ENCODE assay signal across 8 cellular contexts in genomic region chr16:67843343-67843765, GRCh38. TPM values are rescaled to one million over a fixed set of nuclear protein-coding genes. Genes with fewer than 3 reads are reported as not detected.
DNase-seq lines count a peak whose midpoint lies in the region; ATAC-seq and TF ChIP-seq lines count a peak whose summit lies in the region.

No MANE protein-coding gene starts in this region.

- intact Hi-C loops in right cardiac atrium (cut with DNase I) (no loop called here), posterior cingulate gyrus (cut with DNase I) (loop anchor here (10.0 kb wide), 3 partner anchors 51 to 319 kb away; partner anchors contain the start of genes ACD, C16orf86, ENKD1 and PARD6A)

- POLR2A ChIA-PET in WTC11 (lab: Charles Lee), result interaction anchor here (1.5 kb wide), 1 partner anchor 27 kb away, joined by 4 read pairs; no protein-coding TSS in a partner anchor

- DNase-seq in DMS53 (lab: John Stamatoyannopoulos, UW), result peak; percentile 74
- DNase-seq in DMS53 treated with DMSO at 0.1 percent for 48 hours (lab: John Stamatoyannopoulos, UW; ENCODE audit: unreplicated experiment), result no peak
- no peak for DNase-seq in WTC11 (ENCODE audit: low spot score)
- peak in 1 of 3 donors; percentile 62 for DNase-seq in right cardiac atrium
- DNase-seq in posterior cingulate gyrus, result no peak
- DNase-seq in activated CD8-positive, alpha-beta memory T cell treated with anti-CD3 and anti-CD28 coated beads for 24 hours, result no peak

- H3K9me3 Mint-ChIP-seq in WTC11, result no peaks in the 10 kb centered on the region
- H3K9me3 Mint-ChIP-seq in stimulated activated memory B cell treated with anti-CD40 and anti-IgM and Interleukin-4, amounts not matched to agents 10 μg/mL and 1 μg/mL and 100 μg/mL, for 72 hours, result no peaks in the 10 kb centered on the region

- peaks cover 12% of the 10 kb centered on the region for H3K4me1 ChIP-seq in right cardiac atrium (ENCODE audit: control insufficient read depth, insufficient read depth, low read length)

- H3K4me1 Mint-ChIP-seq in WTC11, result peaks cover 48% of the 10 kb centered on the region
- peaks cover 46% of the 10 kb centered on the region for H3K4me1 Mint-ChIP-seq in stimulated activated memory B cell treated with anti-CD40 and anti-IgM and Interleukin-4, amounts not matched to agents 10 μg/mL and 1 μg/mL and 100 μg/mL, for 72 hours

- no peak for ATAC-seq in WTC11
- ATAC-seq in right cardiac atrium, result no peak
- ATAC-seq in stimulated activated memory B cell treated with anti-CD40 and anti-IgM and Interleukin-4, amounts not matched to agents 10 μg/mL and 1 μg/mL and 100 μg/mL, for 72 hours, result no peak
- ATAC-seq in activated CD4-positive, CD25-positive, alpha-beta regulatory T cell treated with anti-CD3 and anti-CD28 coated beads, Interleukin-2, amount 50 U/mL, for 24 hours, result no peak

- peak overlapping the region; percentile 94 for H3K4me3 Mint-ChIP-seq in WTC11
- H3K4me3 Mint-ChIP-seq in stimulated activated memory B cell treated with anti-CD40 and anti-IgM and Interleukin-4, amounts not matched to agents 10 μg/mL and 1 μg/mL and 100 μg/mL, for 72 hours, result peak overlapping the region; percentile 92

- WGBS in right cardiac atrium, result 8% methylated on average over 11 of the region's 11 CpGs

- CTCF ChIA-PET in WTC11 (lab: Charles Lee), result interaction anchor here (0.8 to 4.4 kb wide), 5 partner anchors 22 to 242 kb away, joined by 3 to 58 read pairs (median 16); partner anchors contain the start of genes NFATC3 and NRN1L

- no peaks in the 10 kb centered on the region for H3K27me3 ChIP-seq in right cardiac atrium (ENCODE audit: control insufficient read depth, insufficient read depth)

- 0 out of 2 replicates have a peak overlapping the region, but pooled peaks have one; percentile 54 for H3K27ac Mint-ChIP-seq in WTC11
- H3K27ac Mint-ChIP-seq in stimulated activated memory B cell treated with anti-CD40 and anti-IgM and Interleukin-4, amounts not matched to agents 10 μg/mL and 1 μg/mL and 100 μg/mL, for 72 hours, result peak overlapping the region; percentile 92

- H3K9me3 ChIP-seq in right cardiac atrium (ENCODE audit: control insufficient read depth, low read length), result no peaks in the 10 kb centered on the region

- no peaks in the 10 kb centered on the region for H3K36me3 Mint-ChIP-seq in WTC11
- peaks cover 5% of the 10 kb centered on the region for H3K36me3 Mint-ChIP-seq in stimulated activated memory B cell treated with anti-CD40 and anti-IgM and Interleukin-4, amounts not matched to agents 10 μg/mL and 1 μg/mL and 100 μg/mL, for 72 hours

- no peaks in the 10 kb centered on the region for H3K27me3 Mint-ChIP-seq in WTC11 (ENCODE audit: low read depth)
- H3K27me3 Mint-ChIP-seq in stimulated activated memory B cell treated with anti-CD40 and anti-IgM and Interleukin-4, amounts not matched to agents 10 μg/mL and 1 μg/mL and 100 μg/mL, for 72 hours, result no peaks in the 10 kb centered on the region

- no peak for TF ChIP-seq CTCF in WTC11 (IDR thresholded peaks at IDR 0.05)

- H3K27ac ChIP-seq in right cardiac atrium (ENCODE audit: low read length), result peak overlapping the region; percentile 97

- H3K4me3 ChIP-seq in right cardiac atrium (ENCODE audit: low read length), result peak overlapping the region; percentile 60

TF ChIP-seq in WTC11, 78 proteins besides CTCF, POLR2A, EP300 and RAD21 (continues in another document):
- TF ChIP-seq, protein P1, sequence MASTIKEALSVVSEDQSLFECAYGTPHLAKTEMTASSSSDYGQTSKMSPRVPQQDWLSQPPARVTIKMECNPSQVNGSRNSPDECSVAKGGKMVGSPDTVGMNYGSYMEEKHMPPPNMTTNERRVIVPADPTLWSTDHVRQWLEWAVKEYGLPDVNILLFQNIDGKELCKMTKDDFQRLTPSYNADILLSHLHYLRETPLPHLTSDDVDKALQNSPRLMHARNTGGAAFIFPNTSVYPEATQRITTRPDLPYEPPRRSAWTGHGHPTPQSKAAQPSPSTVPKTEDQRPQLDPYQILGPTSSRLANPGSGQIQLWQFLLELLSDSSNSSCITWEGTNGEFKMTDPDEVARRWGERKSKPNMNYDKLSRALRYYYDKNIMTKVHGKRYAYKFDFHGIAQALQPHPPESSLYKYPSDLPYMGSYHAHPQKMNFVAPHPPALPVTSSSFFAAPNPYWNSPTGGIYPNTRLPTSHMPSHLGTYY (CRISPR knock-in tag; IDR thresholded peaks at IDR 0.05), result no peak
- TF ChIP-seq ATF3 (CRISPR knock-in tag; conservative IDR thresholded peaks at IDR 0.05) (no peak), NFYB (CRISPR knock-in tag; conservative IDR thresholded peaks at IDR 0.05; ENCODE audit: low read depth) (no peak), ESRRA (CRISPR knock-in tag; IDR thresholded peaks at IDR 0.05; ENCODE audit: borderline replicate concordance) (no peak), PRRX2 (CRISPR knock-in tag; IDR thresholded peaks at IDR 0.05) (no peak), ZNF423 (CRISPR knock-in tag; IDR thresholded peaks at IDR 0.05) (no peak), USF1 (CRISPR knock-in tag; IDR thresholded peaks at IDR 0.05) (no peak), GRHL2 (CRISPR knock-in tag; IDR thresholded peaks at IDR 0.05; ENCODE audit: insufficient replicate concordance, severe bottlenecking) (no peak), MAX (CRISPR knock-in tag; IDR thresholded peaks at IDR 0.05) (no peak; the same call in 1 of the 2 replicates), ZNF671 (CRISPR knock-in tag; IDR thresholded peaks at IDR 0.05) (no peak), CDX4 (CRISPR knock-in tag; IDR thresholded peaks at IDR 0.05; ENCODE audit: borderline replicate concordance) (no peak)
- TF ChIP-seq, protein P2, sequence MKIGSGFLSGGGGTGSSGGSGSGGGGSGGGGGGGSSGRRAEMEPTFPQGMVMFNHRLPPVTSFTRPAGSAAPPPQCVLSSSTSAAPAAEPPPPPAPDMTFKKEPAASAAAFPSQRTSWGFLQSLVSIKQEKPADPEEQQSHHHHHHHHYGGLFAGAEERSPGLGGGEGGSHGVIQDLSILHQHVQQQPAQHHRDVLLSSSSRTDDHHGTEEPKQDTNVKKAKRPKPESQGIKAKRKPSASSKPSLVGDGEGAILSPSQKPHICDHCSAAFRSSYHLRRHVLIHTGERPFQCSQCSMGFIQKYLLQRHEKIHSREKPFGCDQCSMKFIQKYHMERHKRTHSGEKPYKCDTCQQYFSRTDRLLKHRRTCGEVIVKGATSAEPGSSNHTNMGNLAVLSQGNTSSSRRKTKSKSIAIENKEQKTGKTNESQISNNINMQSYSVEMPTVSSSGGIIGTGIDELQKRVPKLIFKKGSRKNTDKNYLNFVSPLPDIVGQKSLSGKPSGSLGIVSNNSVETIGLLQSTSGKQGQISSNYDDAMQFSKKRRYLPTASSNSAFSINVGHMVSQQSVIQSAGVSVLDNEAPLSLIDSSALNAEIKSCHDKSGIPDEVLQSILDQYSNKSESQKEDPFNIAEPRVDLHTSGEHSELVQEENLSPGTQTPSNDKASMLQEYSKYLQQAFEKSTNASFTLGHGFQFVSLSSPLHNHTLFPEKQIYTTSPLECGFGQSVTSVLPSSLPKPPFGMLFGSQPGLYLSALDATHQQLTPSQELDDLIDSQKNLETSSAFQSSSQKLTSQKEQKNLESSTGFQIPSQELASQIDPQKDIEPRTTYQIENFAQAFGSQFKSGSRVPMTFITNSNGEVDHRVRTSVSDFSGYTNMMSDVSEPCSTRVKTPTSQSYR (CRISPR knock-in tag; IDR thresholded peaks at IDR 0.05), result no peak

RNA-seq across cellular contexts. Expression of gene THAP11, which starts 1.2 kb away (rescaled TPM):
- total RNA-seq in WTC11 (2021) (46.5 to 49.0 TPM (median 47.4 TPM) in 3 replicates), right cardiac atrium (10 to 100 TPM; 27.5 to 34.0 (median 32.0) TPM)
- 20.8 TPM for polyA plus RNA-seq in right cardiac atrium

RNA-seq across cellular contexts. Expression of gene NUTF2, which starts 3.4 kb away (rescaled TPM):
- total RNA-seq in WTC11 (2021) (183 to 205 TPM (median 200 TPM) in 3 replicates), right cardiac atrium (10 to 100 TPM; 66.6 to 80.7 (median 68.2) TPM)
- polyA plus RNA-seq in right cardiac atrium, result 125 TPM

RNA-seq across cellular contexts. Expression of gene CENPT, which starts 4.1 kb away (rescaled TPM):
- total RNA-seq in WTC11 (2021) (52.1 to 58.3 TPM (median 57.3 TPM) in 3 replicates), right cardiac atrium (10 to 100 TPM; 24.3 to 29.0 (median 27.4) TPM)
- 26.7 TPM for polyA plus RNA-seq in right cardiac atrium

RNA-seq across cellular contexts. Expression of gene EDC4, which starts 29.5 kb away (rescaled TPM):
- 72.6 to 83.7 TPM (median 74.1 TPM) in 3 replicates for total RNA-seq in WTC11 (2021)
- 10 to 100 TPM; 29.7 to 35.6 (median 31.9) TPM for total RNA-seq in right cardiac atrium
- polyA plus RNA-seq in right cardiac atrium, result 21.7 TPM

RNA-seq across cellular contexts. Expression of gene TSNAXIP1, which starts 36.7 kb away (rescaled TPM):
- 0.41 to 1.7 TPM (median 0.48 TPM) in 3 replicates for total RNA-seq in WTC11 (2021)
- under 1 TPM; 0.56 to 0.94 (median 0.79) TPM for total RNA-seq in right cardiac atrium
- polyA plus RNA-seq in right cardiac atrium, result 1.1 TPM
